Comparison of ENCODE assay signal across 23 cellular contexts in genomic region chr10:44389556-44389955, GRCh38. TPM values are rescaled to one million over a fixed set of nuclear protein-coding genes. Genes with fewer than 3 reads are reported as not detected.
"Had no signal": no experiment of that assay in that cellular context is flagged by ENCODE, and none has a peak within 500 bp of the region (broad histone marks: within the 10 kb centered on the region; RNA-seq: fewer than 3 reads in every experiment).

No MANE protein-coding gene starts in this region.

- H3K9me3 ChIP-seq: adrenal gland, body of pancreas, colonic mucosa had no signal

- H3K36me3 ChIP-seq: adrenal gland, colonic mucosa, WERI-Rb-1 had no signal

- H3K4me3 ChIP-seq: adrenal gland, body of pancreas, colonic mucosa had no signal

- H3K27ac ChIP-seq: adrenal gland, body of pancreas, colonic mucosa, WERI-Rb-1 had no signal

- H3K27me3 ChIP-seq: body of pancreas had no signal

- H3K9me3 Mint-ChIP-seq: activated B cell treated with CpG ODN at 0.5 μM for 24 hours; activated CD4-positive, alpha-beta memory T cell treated with anti-CD3 and anti-CD28 coated beads, Interleukin-2, amount 10 ng/mL, durations not matched to agents 7 days and 5 days; activated naive CD4-positive, alpha-beta T cell treated with anti-CD3 and anti-CD28 coated beads for 36 hours; activated naive CD4-positive, alpha-beta T cell treated with anti-CD3 and anti-CD28 coated beads, Interleukin-2, amount 50 U/mL, for 24 hours; activated naive CD8-positive, alpha-beta T cell treated with anti-CD3 and anti-CD28 coated beads for 36 hours; activated naive CD8-positive, alpha-beta T cell treated with anti-CD3 and anti-CD28 coated beads, Interleukin-2, amount 50 U/mL, for 24 hours; activated T-cell treated with anti-CD3 and anti-CD28 coated beads, Interleukin-2, amount 50 U/mL, for 72 hours; T-helper 2 cell treated with Interferon-gamma antibody and Interleukin-4, amounts not matched to agents 5 μg/mL and 100 μg/mL, for 36 hours had no signal

- H3K36me3 Mint-ChIP-seq: activated naive CD4-positive, alpha-beta T cell treated with anti-CD3 and anti-CD28 coated beads, Interleukin-2, amount 50 U/mL, for 24 hours; activated naive CD8-positive, alpha-beta T cell treated with anti-CD3 and anti-CD28 coated beads for 36 hours had no signal

- H3K4me1 Mint-ChIP-seq: T-helper 17 cell had no signal

- H3K27ac Mint-ChIP-seq: activated B cell treated with CpG ODN at 0.5 μM for 24 hours; activated CD4-positive, alpha-beta memory T cell treated with anti-CD3 and anti-CD28 coated beads, Interleukin-2, amount 10 ng/mL, durations not matched to agents 7 days and 5 days; activated naive CD4-positive, alpha-beta T cell treated with anti-CD3 and anti-CD28 coated beads for 36 hours; activated naive CD4-positive, alpha-beta T cell treated with anti-CD3 and anti-CD28 coated beads, Interleukin-2, amount 50 U/mL, for 24 hours; activated naive CD8-positive, alpha-beta T cell treated with anti-CD3 and anti-CD28 coated beads for 36 hours; activated naive CD8-positive, alpha-beta T cell treated with anti-CD3 and anti-CD28 coated beads, Interleukin-2, amount 50 U/mL, for 24 hours; activated T-cell treated with anti-CD3 and anti-CD28 coated beads, Interleukin-2, amount 50 U/mL, for 72 hours; T-helper 17 cell; T-helper 2 cell treated with Interferon-gamma antibody and Interleukin-4, amounts not matched to agents 5 μg/mL and 100 μg/mL, for 36 hours had no signal

- ATAC-seq: activated CD4-positive, CD25-positive, alpha-beta regulatory T cell treated with anti-CD3 and anti-CD28 coated beads, Interleukin-2, amount 50 U/mL, for 24 hours; activated naive CD8-positive, alpha-beta T cell treated with anti-CD3 and anti-CD28 coated beads, Interleukin-2, amount 50 U/mL, for 24 hours; activated T-cell treated with anti-CD3 and anti-CD28 coated beads, Interleukin-2, amount 50 U/mL, for 72 hours; body of pancreas; esophagus mucosa; T-helper 17 cell had no signal

- H3K4me1 ChIP-seq: colonic mucosa had no signal

- DNase-seq: activated B cell treated with CpG ODN at 0.5 μM for 24 hours; activated CD4-positive, alpha-beta memory T cell treated with anti-CD3 and anti-CD28 coated beads, Interleukin-2, amount 10 ng/mL, durations not matched to agents 7 days and 5 days; activated CD4-positive, alpha-beta T cell treated with anti-CD3 and anti-CD28 coated beads for 48 hours; activated CD4-positive, alpha-beta T cell treated with anti-CD3 and anti-CD28 coated beads, Interleukin-2, amount 50 U/mL, for 4 hours; activated CD8-positive, alpha-beta memory T cell treated with anti-CD3 and anti-CD28 coated beads, Interleukin-2, amount 50 U/mL, for 4 hours; activated naive CD4-positive, alpha-beta T cell treated with anti-CD3 and anti-CD28 coated beads for 36 hours; activated naive CD8-positive, alpha-beta T cell treated with anti-CD3 and anti-CD28 coated beads for 36 hours; activated naive CD8-positive, alpha-beta T cell treated with anti-CD3 and anti-CD28 coated beads, Interleukin-2, amount 50 U/mL, for 24 hours; activated T-cell treated with anti-CD3 and anti-CD28 coated beads, Interleukin-2, amount 50 U/mL, for 1 hour; activated T-cell treated with anti-CD3 and anti-CD28 coated beads, Interleukin-2, amount 50 U/mL, for 72 hours; colonic mucosa; effector CD8-positive, alpha-beta T cell; foreskin fibroblast; T-helper 1 cell; T-helper 17 cell; T1000; WERI-Rb-1 had no signal

- H3K4me3 Mint-ChIP-seq: activated B cell treated with CpG ODN at 0.5 μM for 24 hours; activated CD4-positive, alpha-beta memory T cell treated with anti-CD3 and anti-CD28 coated beads, Interleukin-2, amount 10 ng/mL, durations not matched to agents 7 days and 5 days; activated naive CD4-positive, alpha-beta T cell treated with anti-CD3 and anti-CD28 coated beads for 36 hours; activated naive CD4-positive, alpha-beta T cell treated with anti-CD3 and anti-CD28 coated beads, Interleukin-2, amount 50 U/mL, for 24 hours; activated naive CD8-positive, alpha-beta T cell treated with anti-CD3 and anti-CD28 coated beads for 36 hours; activated naive CD8-positive, alpha-beta T cell treated with anti-CD3 and anti-CD28 coated beads, Interleukin-2, amount 50 U/mL, for 24 hours; activated T-cell treated with anti-CD3 and anti-CD28 coated beads, Interleukin-2, amount 50 U/mL, for 72 hours; T-helper 17 cell; T-helper 2 cell treated with Interferon-gamma antibody and Interleukin-4, amounts not matched to agents 5 μg/mL and 100 μg/mL, for 36 hours had no signal

RNA-seq across cellular contexts. Expression of gene CXCL12, which starts 4.7 kb away (rescaled TPM):
- total RNA-seq: activated B cell treated with CpG ODN at 0.5 μM for 24 hours; activated CD4-positive, alpha-beta memory T cell treated with anti-CD3 and anti-CD28 coated beads, Interleukin-2, amount 10 ng/mL, durations not matched to agents 7 days and 5 days; activated naive CD4-positive, alpha-beta T cell treated with anti-CD3 and anti-CD28 coated beads for 36 hours; activated naive CD8-positive, alpha-beta T cell treated with anti-CD3 and anti-CD28 coated beads for 36 hours; activated T-cell treated with anti-CD3 and anti-CD28 coated beads, Interleukin-2, amount 50 U/mL, for 72 hours had no signal
